ENCODE assay signal across 23 cellular contexts in the genomic region with DNA sequence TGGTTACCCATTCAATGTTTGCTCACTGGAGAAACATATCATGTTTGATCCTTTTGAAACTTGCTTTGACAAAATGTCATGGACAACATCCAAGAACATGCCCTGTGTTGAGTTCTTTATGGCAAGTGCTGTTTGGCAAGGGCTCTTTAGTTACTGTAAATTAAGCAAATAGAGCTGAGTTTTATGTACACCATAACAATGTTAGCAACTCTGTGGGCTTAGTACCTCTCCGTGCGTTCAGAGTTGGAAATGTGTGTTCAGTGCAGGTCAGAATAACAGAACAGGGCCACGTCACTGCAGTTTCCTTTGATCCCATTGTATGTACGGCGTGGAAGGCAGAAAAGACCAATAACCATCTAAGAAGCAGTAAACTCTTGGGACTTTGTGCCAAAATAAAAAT.
DNase-seq lines count a peak whose midpoint lies in the region; ATAC-seq, FAIRE-seq and TF ChIP-seq lines count a peak whose summit lies in the region.
"Had no signal": no experiment of that assay in that cellular context is flagged by ENCODE, and none has a peak within 500 bp of the region (broad histone marks: within the 10 kb centered on the region; RNA-seq: fewer than 3 reads in every experiment).

No MANE protein-coding gene starts in this region.

- peak overlapping the region; percentile 34; the same call in 1 of the 2 replicates for H3K4me2 ChIP-seq in HepG2 (ENCODE audit: low read depth, low read length)

- H3K4me1 ChIP-seq in HepG2 (ENCODE audit: insufficient read depth, low read length) (peaks cover 20% of the 10 kb centered on the region), right lobe of liver (peaks cover 0 to 6% (median 2%) of the 10 kb centered on the region in 4 donors)
- H3K4me1 ChIP-seq: lower lobe of right lung had no signal

- H2AFZ ChIP-seq in HepG2 (ENCODE audit: low read length) = no peak overlapping the region

- no peak overlapping the region for H3K4me3 ChIP-seq in HepG2 (replicated peaks in 1 of 3; ENCODE audit: insufficient read depth in 1 of 3, low read depth in 2 of 3, low read length in 3 of 3)
- no peak overlapping the region for H3K4me3 ChIP-seq in right lobe of liver
- H3K4me3 ChIP-seq: lower lobe of right lung, skin epidermis had no signal

- WGBS in HepG2 (ENCODE audit: low lambda C conversion rate) = 14% methylated on average over 5 of the region's 5 CpGs
- WGBS in right lobe of liver (ENCODE audit: insufficient coverage, low coverage, low lambda C conversion rate, missing lambda C conversion rate) = 81% methylated on average over 5 of the region's 5 CpGs

- no peaks in the 10 kb centered on the region for H3K36me3 ChIP-seq in HepG2 (replicated peaks in 1 of 2; ENCODE audit: control insufficient read depth in 1 of 2, insufficient read depth in 2 of 2, low read length in 2 of 2)
- no peaks in the 10 kb centered on the region for H3K36me3 ChIP-seq in right lobe of liver
- H3K36me3 ChIP-seq: BE2C, lower lobe of right lung had no signal

- no TSS peak for BruUV-seq in HepG2 (replicated peaks; lab: Mats Ljungman, UMichigan)

- no peaks in the 10 kb centered on the region for H3K9me3 ChIP-seq in HepG2 (ENCODE audit: low read length)
- H3K9me3 ChIP-seq in right lobe of liver = no peaks in the 10 kb centered on the region
- H3K9me3 ChIP-seq: BE2C, lower lobe of right lung had no signal

- in situ Hi-C loops in HepG2 (cut with HindIII; ENCODE audit: extremely low pct_ligation_motif_present, low pct_unique_long_range_greater_than_20kb) = no loop called here

- H3K27ac ChIP-seq in HepG2 (ENCODE audit: extremely low read length, insufficient read depth, low read length) (no peak overlapping the region), right lobe of liver (no peak overlapping the region)
- H3K27ac ChIP-seq: lower lobe of right lung, skin epidermis had no signal

- H3K79me2 ChIP-seq in HepG2 (ENCODE audit: insufficient read depth, low read length) = no peaks in the 10 kb centered on the region

- TF ChIP-seq EP300 in HepG2 (IDR thresholded peaks at IDR 0.05; ENCODE audit: low read depth in 2 of 2, low read length in 2 of 2) (no peak), HepG2 (CRISPR knock-in tag; IDR thresholded peaks at IDR 0.05; ENCODE audit: borderline replicate concordance) (no peak)

- TF ChIP-seq RAD21 in HepG2 (CRISPR knock-in tag; IDR thresholded peaks at IDR 0.05) = no peak

- CTCF ChIA-PET in HepG2 (lab: Yijun Ruan, JAX; ENCODE audit: low intra/inter-chr PET ratio, low total read pairs) = no interaction called here

- no peak overlapping the region for H3K9ac ChIP-seq in HepG2 (ENCODE audit: insufficient read depth, low read depth, low read length)

- POLR2A ChIA-PET in HepG2 (lab: Yijun Ruan, JAX) = no interaction called here

- TF ChIP-seq POLR2A in HepG2 (IDR thresholded peaks at IDR 0.05; ENCODE audit: insufficient read depth in 1 of 2, low read depth in 2 of 2, low read length in 2 of 2) (no peak), right lobe of liver (IDR thresholded peaks at IDR 0.05) (no peak)

- intact Hi-C loops in HepG2 (cut with micrococcal nuclease; ENCODE audit: unreplicated experiment) = no loop called here
- intact Hi-C loops in right lobe of liver (cut with DNase I) = no loop called here

- FAIRE-seq in HepG2 (lab: Jason Lieb, UNC) (no peak), D721Med (lab: Jason Lieb, UNC) (no peak)
- FAIRE-seq: GM19239, H54 had no signal

- ATAC-seq in HepG2 (peak; percentile 56; the same call in 2 of the 3 replicates), right lobe of liver (no peak)
- ATAC-seq: lower lobe of right lung; stimulated activated naive CD8-positive, alpha-beta T cell treated with anti-CD3 and anti-CD28 coated beads, Interleukin-15, Interleukin-2, amounts not matched to agents 100 U/mL and 50 U/mL, for 24 hours; WTC11 had no signal

- DNase-seq in HepG2 (ENCODE audit: low spot score) (peak; percentile 27), right lobe of liver (no peak), NCI-H510A (lab: John Stamatoyannopoulos, UW) (peak; percentile 11), dermis microvascular lymphatic vessel endothelial cell (ENCODE audit: low read depth in 2 of 2) (peak; percentile 83 to 88), SIG-M5 treated with dmso at 0.1 percent for 504 hours (lab: John Stamatoyannopoulos, UW; ENCODE audit: unreplicated experiment) (no peak), D721Med (ENCODE audit: insufficient read length, low spot score) (no peak), NOMO-1 treated with dmso at 0.1 percent for 144 hours (lab: John Stamatoyannopoulos, UW; ENCODE audit: unreplicated experiment) (no peak)
- DNase-seq: ACHN; activated naive CD4-positive, alpha-beta T cell treated with Interleukin-2 at 50 U/mL for 16 hours; BE2C; effector memory CD4-positive, alpha-beta T cell; erythroblast; head of caudate nucleus; Kasumi-1; lower lobe of right lung; NCI-H1930; NCI-H526; stimulated activated naive CD8-positive, alpha-beta T cell treated with anti-CD3 and anti-CD28 coated beads, Interleukin-15, Interleukin-2, amounts not matched to agents 100 U/mL and 50 U/mL, for 24 hours; T-helper 9 cell had no signal

- no peak for TF ChIP-seq CTCF in HepG2 (CRISPR knock-in tag; IDR thresholded peaks at IDR 0.05)
- no peak for TF ChIP-seq CTCF in right lobe of liver (IDR thresholded peaks at IDR 0.05)
- TF ChIP-seq CTCF in D721Med (IDR thresholded peaks at IDR 0.05; ENCODE audit: insufficient read depth, missing control alignments) = no peak

- H3K27me3 ChIP-seq in HepG2 (ENCODE audit: control insufficient read depth in 1 of 2, insufficient read depth in 2 of 2, low read length in 2 of 2) (no peaks in the 10 kb centered on the region), right lobe of liver (no peaks in the 10 kb centered on the region)
- H3K27me3 ChIP-seq: BE2C had no signal

- H4K20me1 ChIP-seq in HepG2 (ENCODE audit: insufficient read depth, low read length) = no peaks in the 10 kb centered on the region

TF ChIP-seq in HepG2, 621 proteins besides CTCF, POLR2A, EP300 and RAD21 (continues in another document):
- TF ChIP-seq TAF15 (IDR thresholded peaks at IDR 0.05; ENCODE audit: low read depth, low read length, poor library complexity, severe bottlenecking) = no peak
- no peak for TF ChIP-seq ZNF3 (CRISPR knock-in tag; IDR thresholded peaks at IDR 0.05)
- no peak for TF ChIP-seq ZNF83 (CRISPR knock-in tag; IDR thresholded peaks at IDR 0.05; ENCODE audit: borderline replicate concordance)
- no peak for TF ChIP-seq HOXA3 (CRISPR knock-in tag; IDR thresholded peaks at IDR 0.05)
- no peak for TF ChIP-seq FOXO1 (CRISPR knock-in tag; IDR thresholded peaks at IDR 0.05)
- TF ChIP-seq ZNF101 (CRISPR knock-in tag; IDR thresholded peaks at IDR 0.05; ENCODE audit: borderline replicate concordance, low read depth) = no peak
- no peak for TF ChIP-seq ZNF205 (CRISPR knock-in tag; IDR thresholded peaks at IDR 0.05)
- no peak for TF ChIP-seq NFE2L2 (IDR thresholded peaks at IDR 0.05; ENCODE audit: low read length)
- TF ChIP-seq MEIS2 (CRISPR knock-in tag; IDR thresholded peaks at IDR 0.05) = no peak
- no peak for TF ChIP-seq ZC3H4 (CRISPR knock-in tag; IDR thresholded peaks at IDR 0.05; ENCODE audit: borderline replicate concordance)
- no peak for TF ChIP-seq TBX2 (CRISPR knock-in tag; IDR thresholded peaks at IDR 0.05; ENCODE audit: borderline replicate concordance)
- TF ChIP-seq ZNF841 (CRISPR knock-in tag; IDR thresholded peaks at IDR 0.05; ENCODE audit: borderline replicate concordance) = no peak
- no peak for TF ChIP-seq KDM5B (CRISPR knock-in tag; IDR thresholded peaks at IDR 0.05; ENCODE audit: borderline replicate concordance)
- TF ChIP-seq ARID4A (CRISPR knock-in tag; IDR thresholded peaks at IDR 0.05; ENCODE audit: borderline replicate concordance) = no peak
- no peak for TF ChIP-seq ZNF264 (CRISPR knock-in tag; IDR thresholded peaks at IDR 0.05)
- no peak for TF ChIP-seq HOXA5 (CRISPR knock-in tag; IDR thresholded peaks at IDR 0.05)
- no peak for TF ChIP-seq ZBTB26 (CRISPR knock-in tag; IDR thresholded peaks at IDR 0.05; ENCODE audit: borderline replicate concordance)
- TF ChIP-seq TBL1XR1 (IDR thresholded peaks at IDR 0.05; ENCODE audit: borderline replicate concordance, low read length, partially characterized antibody) = no peak

Comparison
In these comparisons a context has a peak if more than half of its experiments do, and no peak if none do; other contexts are left out.
1. DNase-seq: peak in HepG2 (single experiment), NCI-H510A (single experiment) and dermis microvascular lymphatic vessel endothelial cell (2 of 2); none in right lobe of liver (0 of 3), SIG-M5 treated with dmso at 0.1 percent for 504 hours (single experiment), D721Med (single experiment) and NOMO-1 treated with dmso at 0.1 percent for 144 hours (single experiment).